8 cellular contexts compared by ENCODE assay signal in genomic region chr11:57456960-57457642, GRCh38. TPM values are rescaled to one million over a fixed set of nuclear protein-coding genes. Genes with fewer than 3 reads are reported as not detected.
DNase-seq lines count a peak whose midpoint lies in the region; ATAC-seq and TF ChIP-seq lines count a peak whose summit lies in the region.

No MANE protein-coding gene starts in this region.

- WGBS in lower leg skin, 2 donors, result 11 to 18% methylated on average over 12 to 18 of the region's 19 CpGs

- ATAC-seq in GM18858 (IDR thresholded peaks at IDR 0.05; ENCODE audit: unreplicated experiment), result peak; percentile 55
- ATAC-seq in HG03135 (IDR thresholded peaks at IDR 0.05; ENCODE audit: unreplicated experiment), result peak; percentile 46

- POLR2A ChIA-PET in activated CD4-positive, alpha-beta T cell treated with anti-CD3 and anti-CD28 coated beads, Interleukin-2, amount 10 ng/mL, durations not matched to agents 7 days and 5 days (lab: Charles Lee), result no interaction called here

- H3K27me3 Mint-ChIP-seq in activated CD4-positive, alpha-beta T cell treated with anti-CD3 and anti-CD28 coated beads, Interleukin-2, amount 10 ng/mL, durations not matched to agents 7 days and 5 days, result peaks cover 53% of the 10 kb centered on the region

- DNase-seq in AG08396 (ENCODE audit: low spot score) (peak; percentile 91), NCI-H460 (ENCODE audit: extremely low read depth, low read depth) (peak; percentile 76), dedifferentiated amniotic fluid mesenchymal stem cell (ENCODE audit: extremely low spot score) (peak; percentile 86), lower leg skin (ENCODE audit: low spot score in 2 of 2) (peak; percentile 86 to 98)
- peak; percentile 74 for DNase-seq in activated CD4-positive, alpha-beta T cell treated with anti-CD3 and anti-CD28 coated beads, Interleukin-2, amount 10 ng/mL, durations not matched to agents 7 days and 5 days
- DNase-seq in stimulated activated CD4-positive, alpha-beta T cell treated with anti-CD3 and anti-CD28 coated beads, TNF-alpha, amount 100 ng/mL, for 48 hours (ENCODE audit: low read depth in 3 of 3), result peak; percentile 31 to 61 (median 57)

- TF ChIP-seq CTCF in lower leg skin (IDR thresholded peaks at IDR 0.05), result peak in 1 of 3 donors; percentile 68

- H3K4me3 Mint-ChIP-seq in activated CD4-positive, alpha-beta T cell treated with anti-CD3 and anti-CD28 coated beads, Interleukin-2, amount 10 ng/mL, durations not matched to agents 7 days and 5 days, result no peak overlapping the region

- H3K36me3 Mint-ChIP-seq in activated CD4-positive, alpha-beta T cell treated with anti-CD3 and anti-CD28 coated beads, Interleukin-2, amount 10 ng/mL, durations not matched to agents 7 days and 5 days (ENCODE audit: low read depth), result no peaks in the 10 kb centered on the region

- CTCF ChIA-PET in activated CD4-positive, alpha-beta T cell treated with anti-CD3 and anti-CD28 coated beads, Interleukin-2, amount 10 ng/mL, durations not matched to agents 7 days and 5 days (lab: Charles Lee), result interaction anchor here (0.6 to 3.9 kb wide), 28 partner anchors 11 to 358 kb away, joined by 3 to 30 read pairs (median 4); partner anchors contain the start of genes SLC43A1 and UBE2L6

- H3K4me1 Mint-ChIP-seq in activated CD4-positive, alpha-beta T cell treated with anti-CD3 and anti-CD28 coated beads, Interleukin-2, amount 10 ng/mL, durations not matched to agents 7 days and 5 days, result peaks cover 27% of the 10 kb centered on the region

- no peaks in the 10 kb centered on the region for H3K9me3 Mint-ChIP-seq in activated CD4-positive, alpha-beta T cell treated with anti-CD3 and anti-CD28 coated beads, Interleukin-2, amount 10 ng/mL, durations not matched to agents 7 days and 5 days

- H3K27ac Mint-ChIP-seq in activated CD4-positive, alpha-beta T cell treated with anti-CD3 and anti-CD28 coated beads, Interleukin-2, amount 10 ng/mL, durations not matched to agents 7 days and 5 days, result peak overlapping the region; percentile 44

- TF ChIP-seq POLR2A in lower leg skin (IDR thresholded peaks at IDR 0.05), result no peak

- no peak overlapping the region for H3K4me3 ChIP-seq in lower leg skin (ENCODE audit: low read depth, poor library complexity, severe bottlenecking)

- intact Hi-C loops in lower leg skin (cut with DNase I; ENCODE audit: low total_unique reads), result loop anchor here (5.0 to 10.0 kb wide), 2 partner anchors 70 to 112 kb away; no protein-coding TSS in a partner anchor

RNA-seq across cellular contexts. Expression of gene RTN4RL2, which starts 3.2 kb away (rescaled TPM):
- total RNA-seq in NCI-H460 (2014; rRNA removed; shearing (Covaris generic)), result 0.45 and 0.72 TPM in 2 replicates
- polyA plus RNA-seq in NCI-H460 (2014; cell fraction: nucleus; rRNA removed), result 2.7 and 4.3 TPM in 2 replicates
- under 1 TPM in 1 of 2 experiments, not detected in 1; 0.35 TPM for total RNA-seq in activated CD4-positive, alpha-beta T cell treated with anti-CD3 and anti-CD28 coated beads, Interleukin-2, amount 10 ng/mL, durations not matched to agents 7 days and 5 days
- 1 to 10 TPM in 3 of 4 donors, under 1 TPM in 1; 0.55 to 3.6 (median 2.3) TPM for total RNA-seq in lower leg skin

RNA-seq across cellular contexts. Expression of gene SLC43A3, which starts 30.2 kb away (rescaled TPM):
- not detected in 2 replicates for total RNA-seq in NCI-H460 (2014; rRNA removed; shearing (Covaris generic))
- 0.37 and 1.4 TPM in 2 replicates for polyA plus RNA-seq in NCI-H460 (2014; cell fraction: nucleus; rRNA removed)
- total RNA-seq in activated CD4-positive, alpha-beta T cell treated with anti-CD3 and anti-CD28 coated beads, Interleukin-2, amount 10 ng/mL, durations not matched to agents 7 days and 5 days, result 100 to 1,000 TPM in 1 of 2 experiments, 10 to 100 TPM in 1; 98.2 to 104 TPM
- total RNA-seq in lower leg skin, result 10 to 100 TPM; 12.4 to 66.4 (median 41.1) TPM

RNA-seq across cellular contexts. Expression of gene SLC43A1, which starts 58.4 kb away (rescaled TPM):
- 5.1 and 7.6 TPM in 2 replicates for total RNA-seq in NCI-H460 (2014; rRNA removed; shearing (Covaris generic))
- polyA plus RNA-seq in NCI-H460 (2014; cell fraction: nucleus; rRNA removed), result 11.0 and 13.3 TPM in 2 replicates
- total RNA-seq in activated CD4-positive, alpha-beta T cell treated with anti-CD3 and anti-CD28 coated beads, Interleukin-2, amount 10 ng/mL, durations not matched to agents 7 days and 5 days, result 10 to 100 TPM; 22.9 to 23.4 TPM
- total RNA-seq in lower leg skin, result 10 to 100 TPM; 15.9 to 20.2 (median 18.3) TPM

Comparison
In these comparisons a context has a peak if more than half of its experiments do, and no peak if none do; other contexts are left out.
1. RNA of gene SLC43A3, which starts 30.2 kb away (total RNA-seq): 98.2 to 104 TPM in activated CD4-positive, alpha-beta T cell treated with anti-CD3 and anti-CD28 coated beads, Interleukin-2, amount 10 ng/mL, durations not matched to agents 7 days and 5 days and 12.4 to 66.4 TPM in lower leg skin; not detected in NCI-H460; every median in the first group is over 10 times any median in the second.
2. Peak in every context shown above with its lines, with median percentiles within 50 percentile points of each other: DNase-seq.